ENCODE assay signal across 24 cellular contexts in genomic region chr2:52703004-52703403, GRCh38.
"Had no signal": no experiment of that assay in that cellular context is flagged by ENCODE, and none has a peak within 500 bp of the region (broad histone marks: within the 10 kb centered on the region; RNA-seq: fewer than 3 reads in every experiment).

No MANE protein-coding gene starts in this region.

- DNase-seq: hippocampal formation; kidney; left colon; left ventricle myocardium inferior; midbrain; mucosa of descending colon; naive thymus-derived CD4-positive, alpha-beta T cell; occipital lobe; stimulated activated CD4-positive, alpha-beta T cell treated with anti-CD3 and anti-CD28 coated beads, Interleukin-12 subunit alpha, Interleukin-12 subunit beta, amount 100 ng/mL, for 4 hours; stimulated activated CD4-positive, alpha-beta T cell treated with anti-CD3 and anti-CD28 coated beads, Interleukin-15, amount 100 ng/mL, for 24 hours; stimulated activated CD4-positive, alpha-beta T cell treated with anti-CD3 and anti-CD28 coated beads, Interleukin-2, amount 100 ng/mL, for 24 hours; stimulated activated CD4-positive, alpha-beta T cell treated with anti-CD3 and anti-CD28 coated beads, Interleukin-4, amount 100 ng/mL, for 1 hour; stimulated activated naive B cell treated with anti-CD40 and anti-IgM and Interleukin-4, amounts not matched to agents 10 μg/mL and 1 μg/mL and 100 μg/mL, for 72 hours; stimulated activated naive CD8-positive, alpha-beta T cell treated with anti-CD3 and anti-CD28 coated beads, Interleukin-15, Interleukin-2, amounts not matched to agents 100 U/mL and 50 U/mL, for 24 hours; stomach; testis; thyroid gland; transverse colon; upper lobe of left lung had no signal

- H3K4me3 Mint-ChIP-seq: memory B cell; naive thymus-derived CD4-positive, alpha-beta T cell; natural killer cell treated with Interleukin-12 subunit alpha and Interleukin-12 subunit beta and Interleukin-15 and Interleukin-18, amount 100 ng/mL, for 72 hours; neural crest cell; stimulated activated naive B cell treated with anti-CD40 and anti-IgM and Interleukin-4, amounts not matched to agents 10 μg/mL and 1 μg/mL and 100 μg/mL, for 72 hours had no signal

- ATAC-seq: left colon; mucosa of descending colon; naive thymus-derived CD4-positive, alpha-beta T cell; natural killer cell treated with Interleukin-12 subunit alpha and Interleukin-12 subunit beta and Interleukin-15 and Interleukin-18, amount 100 ng/mL, for 72 hours; sciatic nerve; stimulated activated naive B cell treated with anti-CD40 and anti-IgM and Interleukin-4, amounts not matched to agents 10 μg/mL and 1 μg/mL and 100 μg/mL, for 72 hours; stimulated activated naive CD8-positive, alpha-beta T cell treated with anti-CD3 and anti-CD28 coated beads, Interleukin-15, Interleukin-2, amounts not matched to agents 100 U/mL and 50 U/mL, for 24 hours had no signal

- H3K27ac Mint-ChIP-seq: memory B cell; naive thymus-derived CD4-positive, alpha-beta T cell; natural killer cell treated with Interleukin-12 subunit alpha and Interleukin-12 subunit beta and Interleukin-15 and Interleukin-18, amount 100 ng/mL, for 72 hours; progenitor cell of endocrine pancreas; stimulated activated naive B cell treated with anti-CD40 and anti-IgM and Interleukin-4, amounts not matched to agents 10 μg/mL and 1 μg/mL and 100 μg/mL, for 72 hours had no signal

- H3K36me3 Mint-ChIP-seq: memory B cell; natural killer cell treated with Interleukin-12 subunit alpha and Interleukin-12 subunit beta and Interleukin-15 and Interleukin-18, amount 100 ng/mL, for 72 hours; stimulated activated naive B cell treated with anti-CD40 and anti-IgM and Interleukin-4, amounts not matched to agents 10 μg/mL and 1 μg/mL and 100 μg/mL, for 72 hours had no signal

- H3K27me3 Mint-ChIP-seq: memory B cell; naive thymus-derived CD4-positive, alpha-beta T cell; natural killer cell treated with Interleukin-12 subunit alpha and Interleukin-12 subunit beta and Interleukin-15 and Interleukin-18, amount 100 ng/mL, for 72 hours; progenitor cell of endocrine pancreas; stimulated activated naive B cell treated with anti-CD40 and anti-IgM and Interleukin-4, amounts not matched to agents 10 μg/mL and 1 μg/mL and 100 μg/mL, for 72 hours had no signal

- H3K4me1 Mint-ChIP-seq: memory B cell; naive thymus-derived CD4-positive, alpha-beta T cell; neural crest cell; stimulated activated naive B cell treated with anti-CD40 and anti-IgM and Interleukin-4, amounts not matched to agents 10 μg/mL and 1 μg/mL and 100 μg/mL, for 72 hours had no signal
